In the genomic region with DNA sequence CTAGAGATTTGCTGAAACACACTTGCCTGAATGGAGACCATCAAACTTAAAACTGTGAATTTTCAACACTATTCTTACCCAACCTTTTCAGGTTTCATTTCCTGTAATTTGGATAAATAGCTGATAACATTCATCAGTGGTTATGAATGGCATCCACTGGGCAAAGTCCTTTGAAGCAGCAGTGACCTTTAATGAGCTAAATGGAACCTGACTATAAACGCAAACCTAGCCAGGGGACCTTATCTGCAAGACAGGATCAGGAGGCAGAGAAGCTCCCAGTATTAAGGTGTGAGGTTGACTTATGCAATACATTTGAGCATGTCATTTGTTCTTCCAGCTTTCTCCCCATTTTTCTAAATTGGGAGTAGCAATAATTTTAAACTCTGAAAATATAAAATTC, we compare ENCODE assay signal across 22 cellular contexts. TPM values are rescaled to one million over a fixed set of nuclear protein-coding genes. Genes with fewer than 3 reads are reported as not detected.
"Had no signal": no experiment of that assay in that cellular context is flagged by ENCODE, and none has a peak within 500 bp of the region (broad histone marks: within the 10 kb centered on the region; RNA-seq: fewer than 3 reads in every experiment).

No MANE protein-coding gene starts in this region.

- FAIRE-seq: kidney had no signal

- H3K4me1 Mint-ChIP-seq: nephron progenitor cell had no signal

- H3K27me3 ChIP-seq: colonic mucosa, esophagus squamous epithelium, gastroesophageal sphincter, right lobe of liver, stomach had no signal

- H3K36me3 Mint-ChIP-seq: naive thymus-derived CD4-positive, alpha-beta T cell had no signal

- DNase-seq: colonic mucosa; dermis blood vessel endothelial cell; esophagus squamous epithelium; foreskin fibroblast; glutamatergic neuron; kidney; left cardiac atrium; left ventricle myocardium superior; mesendoderm; naive thymus-derived CD4-positive, alpha-beta T cell; nephron progenitor cell; psoas muscle; retina; right lobe of liver; stimulated activated CD4-positive, alpha-beta T cell treated with anti-CD3 and anti-CD28 coated beads, Interleukin-2, amount 100 ng/mL, for 24 hours; stimulated activated naive CD4-positive, alpha-beta T cell; stomach; substantia nigra; trophoblast cell had no signal

- H3K4me3 Mint-ChIP-seq: naive thymus-derived CD4-positive, alpha-beta T cell; nephron progenitor cell had no signal

- H3K36me3 ChIP-seq: colonic mucosa, esophagus squamous epithelium, gastroesophageal sphincter, right lobe of liver, stomach had no signal

- H3K27ac Mint-ChIP-seq: naive thymus-derived CD4-positive, alpha-beta T cell; nephron progenitor cell had no signal

- H3K9me3 Mint-ChIP-seq: naive thymus-derived CD4-positive, alpha-beta T cell; nephron progenitor cell had no signal

- H3K4me3 ChIP-seq: colonic mucosa, esophagus squamous epithelium, gastroesophageal sphincter, psoas muscle, right lobe of liver, stomach had no signal

- H3K9me3 ChIP-seq: colonic mucosa, esophagus squamous epithelium, gastroesophageal sphincter, psoas muscle, right lobe of liver, stomach had no signal

- H3K27ac ChIP-seq: colonic mucosa, esophagus squamous epithelium, gastroesophageal sphincter, psoas muscle, right lobe of liver, stomach had no signal

- H3K4me1 ChIP-seq: colonic mucosa, esophagus squamous epithelium, gastroesophageal sphincter, psoas muscle, right lobe of liver, stomach had no signal

RNA-seq across cellular contexts. Expression of a gene that starts 38.5 kb away (rescaled TPM):
- total RNA-seq: epithelial cell of proximal tubule, left cardiac atrium, left ventricle myocardium superior, lung microvascular endothelial cell had no signal
- polyA plus RNA-seq: naive thymus-derived CD4-positive, alpha-beta T cell had no signal
